Comparison of ENCODE assay signal across 24 cellular contexts in the genomic region with DNA sequence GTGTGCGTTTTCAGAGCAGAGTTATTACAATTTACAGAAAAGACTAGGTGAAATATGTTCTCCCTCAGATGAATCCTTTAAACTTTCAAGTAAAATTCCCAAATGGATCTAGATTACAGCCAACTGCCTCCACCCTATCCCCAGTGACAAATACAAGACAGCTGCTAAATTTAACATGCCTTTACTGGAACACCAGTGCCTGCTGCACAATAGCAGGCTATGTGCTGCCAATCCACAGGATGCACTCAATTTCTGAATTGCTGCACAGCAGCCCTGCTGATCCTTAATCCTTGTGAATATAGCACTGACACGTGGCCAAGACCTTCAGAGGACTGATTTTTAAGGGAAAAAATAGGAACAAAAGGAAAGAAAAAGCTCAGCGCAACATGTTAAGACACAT.
A peak's percentile ranks its signal among the peaks of the same experiment; 100 is the strongest.
DNase-seq lines count a peak whose midpoint lies in the region; TF ChIP-seq lines count a peak whose summit lies in the region.
"Had no signal": no experiment of that assay in that cellular context is flagged by ENCODE, and none has a peak within 500 bp of the region (broad histone marks: within the 10 kb centered on the region; RNA-seq: fewer than 3 reads in every experiment).

No MANE protein-coding gene starts in this region.

- H3K4me3 ChIP-seq in mammary epithelial cell (replicated peaks in 1 of 3; ENCODE audit: insufficient read depth in 1 of 3, low read depth in 2 of 3, low read length in 3 of 3) (no peak overlapping the region), SJCRH30 (no peak overlapping the region), mesenchymal stem cell (ENCODE audit: insufficient read depth in 1 of 2, low read depth in 1 of 2, low read length in 2 of 2) (no peak overlapping the region)
- H3K4me3 ChIP-seq: GM23338, HAP-1, SK-N-MC had no signal

- no peaks in the 10 kb centered on the region for H3K79me1 ChIP-seq in mesenchymal stem cell (replicated peaks; ENCODE audit: low read length, poor library complexity, severe bottlenecking)

- H3K27me3 Mint-ChIP-seq in MCF 10A (ENCODE audit: insufficient read depth, unreplicated experiment), result no peaks in the 10 kb centered on the region

- H4K91ac ChIP-seq in mesenchymal stem cell (ENCODE audit: low read length), result no peak overlapping the region

- no peak overlapping the region for H4K8ac ChIP-seq in mesenchymal stem cell (ENCODE audit: low read length)

- no peak overlapping the region for H3K27ac Mint-ChIP-seq in MCF 10A (ENCODE audit: low read depth, unreplicated experiment)
- H3K27ac Mint-ChIP-seq: CD8-positive, alpha-beta T cell; GM23338 had no signal

- H3K27me3 ChIP-seq in mammary epithelial cell (ENCODE audit: insufficient read depth, low read length) (no peaks in the 10 kb centered on the region), SJCRH30 (no peaks in the 10 kb centered on the region), mesenchymal stem cell (ENCODE audit: control insufficient read depth in 1 of 2, insufficient read depth in 1 of 2, low read length in 2 of 2) (no peaks in the 10 kb centered on the region)

- TF ChIP-seq CTCF in mammary epithelial cell (conservative IDR thresholded peaks at IDR 0.05 in 1 of 2, IDR thresholded peaks at IDR 0.05 in 1 of 2; ENCODE audit: extremely low read depth in 1 of 2, insufficient read depth in 1 of 2, low read depth in 1 of 2, low read length in 2 of 2) (no peak), MCF 10A (IDR thresholded peaks at IDR 0.05; ENCODE audit: unreplicated experiment) (no peak)

- H2AFZ ChIP-seq in mammary epithelial cell (ENCODE audit: low read depth, low read length) (peak overlapping the region; percentile 67), mesenchymal stem cell (ENCODE audit: low read depth, low read length) (peak overlapping the region; percentile 61)
- H2AFZ ChIP-seq: GM23338 had no signal

- BruUV-seq in mammary epithelial cell (replicated peaks; lab: Mats Ljungman, UMichigan) (no TSS peak), MCF 10A (replicated peaks; lab: Mats Ljungman, UMichigan) (no TSS peak)

- no peaks in the 10 kb centered on the region for H3K9me3 ChIP-seq in mammary epithelial cell (replicated peaks; ENCODE audit: insufficient read depth, low read length)
- H3K9me3 ChIP-seq in SJCRH30 (replicated peaks), result no peaks in the 10 kb centered on the region; the same call in 1 of the 2 replicates
- no peaks in the 10 kb centered on the region for H3K9me3 ChIP-seq in mesenchymal stem cell (ENCODE audit: control insufficient read depth, low read length)
- H3K9me3 ChIP-seq: HAP-1 had no signal

- H3K4me3 Mint-ChIP-seq in MCF 10A (ENCODE audit: unreplicated experiment), result no peak overlapping the region
- H3K4me3 Mint-ChIP-seq: CD8-positive, alpha-beta T cell; GM23338 had no signal

- dilution Hi-C loops in mammary epithelial cell (cut with HindIII; ENCODE audit: low sequenced_read_pairs), result no loop called here

- intact Hi-C loops in mammary epithelial cell (cut with micrococcal nuclease), result no loop called here
- intact Hi-C loops in MCF 10A (cut with micrococcal nuclease), result no loop called here

- H3K36me3 ChIP-seq in mammary epithelial cell (ENCODE audit: insufficient read depth, low read length) (no peaks in the 10 kb centered on the region), SJCRH30 (no peaks in the 10 kb centered on the region), mesenchymal stem cell (ENCODE audit: control insufficient read depth in 1 of 2, insufficient read depth in 2 of 2, low read depth in 1 of 2, low read length in 2 of 2) (peaks cover 0 to 3% of the 10 kb centered on the region in 2 experiments)
- H3K36me3 ChIP-seq: HAP-1 had no signal

- CTCF ChIA-PET in mammary epithelial cell (lab: Charles Lee; ENCODE audit: low non-redundant PET) (no interaction called here), MCF 10A (lab: Yijun Ruan, JAX) (interaction anchor here (0.5 to 2.0 kb wide), 3 partner anchors 10 to 1808 kb away, joined by 3 to 10 read pairs (median 6); no protein-coding TSS in a partner anchor)

- H2BK12ac ChIP-seq in mesenchymal stem cell (ENCODE audit: low read length in 2 of 2), result no peak overlapping the region

- no peaks in the 10 kb centered on the region for H3K79me2 ChIP-seq in mammary epithelial cell (ENCODE audit: insufficient read depth, low read length)

- no peak overlapping the region for H2BK5ac ChIP-seq in mesenchymal stem cell (ENCODE audit: low read depth, low read length, poor library complexity, severe bottlenecking)

- 83% methylated on average over 3 of the region's 3 CpGs for WGBS in mammary epithelial cell (ENCODE audit: low coverage, missing lambda C conversion rate)
- WGBS in mesenchymal stem cell, result 61% methylated on average over 2 of the region's 3 CpGs

- in situ Hi-C loops in mammary epithelial cell (cut with MboI; ENCODE audit: low sequenced_read_pairs in 2 of 2), result no loop called here

- H3K23ac ChIP-seq in mesenchymal stem cell (ENCODE audit: low read length in 2 of 2), result no peak overlapping the region

- no peaks in the 10 kb centered on the region for H3K36me3 Mint-ChIP-seq in MCF 10A (ENCODE audit: insufficient read depth, unreplicated experiment)
- H3K36me3 Mint-ChIP-seq: CD8-positive, alpha-beta T cell had no signal

- no peak overlapping the region for H2AK5ac ChIP-seq in mesenchymal stem cell (ENCODE audit: low read length, severe bottlenecking)

- H2BK120ac ChIP-seq in mesenchymal stem cell (ENCODE audit: low read depth, low read length), result no peak overlapping the region

- POLR2A ChIA-PET in MCF 10A (lab: Yijun Ruan, JAX), result interaction anchor here (0.5 to 1.2 kb wide), 2 partner anchors 13 to 17 kb away, joined by 3 read pairs; no protein-coding TSS in a partner anchor

- no peaks in the 10 kb centered on the region for H3K9me3 Mint-ChIP-seq in MCF 10A (ENCODE audit: unreplicated experiment)
- H3K9me3 Mint-ChIP-seq: CD8-positive, alpha-beta T cell; GM23338 had no signal

- no peak overlapping the region for H3K9ac ChIP-seq in mammary epithelial cell (ENCODE audit: insufficient read depth, low read length)
- no peak overlapping the region for H3K9ac ChIP-seq in mesenchymal stem cell (ENCODE audit: low read length)

- no peak overlapping the region for H3K18ac ChIP-seq in mesenchymal stem cell (ENCODE audit: low read depth in 1 of 2, low read length in 2 of 2)

- no peak overlapping the region for H2BK15ac ChIP-seq in mesenchymal stem cell (ENCODE audit: low read depth, poor library complexity, severe bottlenecking)

- no peaks in the 10 kb centered on the region for H3K4me1 Mint-ChIP-seq in MCF 10A (ENCODE audit: insufficient read depth, unreplicated experiment)
- H3K4me1 Mint-ChIP-seq: GM23338 had no signal

- H4K20me1 ChIP-seq in mammary epithelial cell (ENCODE audit: insufficient read depth, low read length), result no peaks in the 10 kb centered on the region

- H3K4me1 ChIP-seq in mammary epithelial cell (ENCODE audit: insufficient read depth, low read length), result peaks cover 4% of the 10 kb centered on the region
- H3K4me1 ChIP-seq in SJCRH30, result peaks cover 16% of the 10 kb centered on the region
- H3K4me1 ChIP-seq in mesenchymal stem cell (ENCODE audit: control insufficient read depth, insufficient read depth, low read depth, low read length), result no peaks in the 10 kb centered on the region
- H3K4me1 ChIP-seq: HAP-1 had no signal

- no peak overlapping the region for H3K4ac ChIP-seq in mesenchymal stem cell (ENCODE audit: low read depth in 1 of 2, low read length in 2 of 2)

- H3K14ac ChIP-seq in mesenchymal stem cell (ENCODE audit: low read length in 2 of 2), result no peak overlapping the region

- H3K4me2 ChIP-seq in mammary epithelial cell (ENCODE audit: insufficient read depth, low read depth, low read length), result no peak overlapping the region
- no peak overlapping the region for H3K4me2 ChIP-seq in mesenchymal stem cell (ENCODE audit: low read length, poor library complexity, severe bottlenecking)
- H3K4me2 ChIP-seq: GM23338 had no signal

- no peak overlapping the region for H3K27ac ChIP-seq in mammary epithelial cell (ENCODE audit: insufficient read depth, low read depth, low read length)
- peak overlapping the region; percentile 73 for H3K27ac ChIP-seq in SJCRH30
- H3K27ac ChIP-seq in mesenchymal stem cell (ENCODE audit: low read length, poor library complexity, severe bottlenecking), result no peak overlapping the region
- H3K27ac ChIP-seq: 22Rv1, HL-60, SK-N-MC had no signal

- DNase-seq in mammary epithelial cell (no peak), MCF 10A (ENCODE audit: unreplicated experiment) (no peak), SJCRH30 (peak; percentile 79 to 89), mesenchymal stem cell (no peak), putamen (ENCODE audit: low spot score) (peak; percentile 18), NCI-H345 treated with DMSO at 0.1 percent for 48 hours (lab: John Stamatoyannopoulos, UW; ENCODE audit: unreplicated experiment) (no peak), NCI-H748 treated with DMSO at 0.1 percent for 48 hours (lab: John Stamatoyannopoulos, UW) (no peak)
- DNase-seq in effector CD8-positive, alpha-beta T cell (lab: John Stamatoyannopoulos, UW), result no peak
- DNase-seq: AML-193; C1 segment of cervical spinal cord; CD8-positive, alpha-beta T cell; DND-41; KBM-7; NCI-H1092 treated with DMSO at 0.1 percent for 48 hours; NCI-H2029 treated with DMSO at 0.1 percent for 48 hours; NCI-H2171; NCI-H345; NCI-H524 treated with DMSO at 0.1 percent for 48 hours; SHP77 had no signal

Comparison
In these comparisons a context has a peak if more than half of its experiments do, and no peak if none do; other contexts are left out.
1. DNase-seq: peak in SJCRH30 (2 of 2) and putamen (single experiment); none in mammary epithelial cell (single experiment), MCF 10A (single experiment), mesenchymal stem cell (single experiment), effector CD8-positive, alpha-beta T cell (single experiment), NCI-H345 treated with DMSO at 0.1 percent for 48 hours (single experiment) and NCI-H748 treated with DMSO at 0.1 percent for 48 hours (single experiment).